In the genomic region with DNA sequence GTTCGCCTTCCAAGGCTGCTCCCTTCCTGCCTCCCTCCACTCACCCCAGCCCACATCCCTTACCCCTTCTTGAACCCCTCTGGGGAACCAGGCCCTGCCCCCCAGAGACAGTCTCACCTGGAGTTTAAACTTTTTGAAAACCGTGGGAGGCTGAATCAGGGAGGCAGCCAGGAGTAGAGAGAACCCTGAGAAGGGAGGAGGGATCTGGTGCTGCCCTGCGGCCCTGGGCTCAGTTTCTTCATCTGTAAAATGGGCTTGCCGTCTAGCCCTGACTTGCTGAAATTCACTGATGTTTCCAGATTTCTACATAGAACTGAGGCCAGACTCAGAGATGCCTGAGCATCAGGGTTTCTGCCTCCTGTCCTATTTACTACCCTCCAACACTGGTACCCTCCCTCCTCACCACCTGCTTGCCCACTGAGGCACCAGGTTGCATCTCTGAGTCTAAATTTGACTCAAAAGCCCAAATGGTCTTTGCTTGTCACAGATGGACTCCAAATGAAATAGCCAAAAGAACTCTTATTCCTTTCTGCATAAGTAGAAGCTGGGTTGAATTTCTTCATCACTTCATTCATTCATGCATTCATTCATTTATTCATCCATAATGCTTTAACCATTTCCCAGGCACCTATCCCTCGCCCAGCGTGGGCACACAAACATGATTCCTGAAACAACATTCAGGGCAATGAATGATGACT, we compare ENCODE assay signal across 2 cellular contexts.
A peak's percentile ranks its signal among the peaks of the same experiment; 100 is the strongest.
TF ChIP-seq lines count a peak whose summit lies in the region.

No MANE protein-coding gene starts in this region.

TF ChIP-seq in HepG2, 621 proteins besides CTCF, POLR2A, EP300 and RAD21:
- TF ChIP-seq ZNF296 (CRISPR knock-in tag; conservative IDR thresholded peaks at IDR 0.05) (no peak), ZNF569 (CRISPR knock-in tag; IDR thresholded peaks at IDR 0.05; ENCODE audit: borderline replicate concordance) (no peak), ZNF629 (CRISPR knock-in tag; conservative IDR thresholded peaks at IDR 0.05) (peak; percentile 88), ZNF567 (CRISPR knock-in tag; IDR thresholded peaks at IDR 0.05; ENCODE audit: borderline replicate concordance) (no peak), GZF1 (CRISPR knock-in tag; IDR thresholded peaks at IDR 0.05) (no peak)
- TF ChIP-seq, protein P1, sequence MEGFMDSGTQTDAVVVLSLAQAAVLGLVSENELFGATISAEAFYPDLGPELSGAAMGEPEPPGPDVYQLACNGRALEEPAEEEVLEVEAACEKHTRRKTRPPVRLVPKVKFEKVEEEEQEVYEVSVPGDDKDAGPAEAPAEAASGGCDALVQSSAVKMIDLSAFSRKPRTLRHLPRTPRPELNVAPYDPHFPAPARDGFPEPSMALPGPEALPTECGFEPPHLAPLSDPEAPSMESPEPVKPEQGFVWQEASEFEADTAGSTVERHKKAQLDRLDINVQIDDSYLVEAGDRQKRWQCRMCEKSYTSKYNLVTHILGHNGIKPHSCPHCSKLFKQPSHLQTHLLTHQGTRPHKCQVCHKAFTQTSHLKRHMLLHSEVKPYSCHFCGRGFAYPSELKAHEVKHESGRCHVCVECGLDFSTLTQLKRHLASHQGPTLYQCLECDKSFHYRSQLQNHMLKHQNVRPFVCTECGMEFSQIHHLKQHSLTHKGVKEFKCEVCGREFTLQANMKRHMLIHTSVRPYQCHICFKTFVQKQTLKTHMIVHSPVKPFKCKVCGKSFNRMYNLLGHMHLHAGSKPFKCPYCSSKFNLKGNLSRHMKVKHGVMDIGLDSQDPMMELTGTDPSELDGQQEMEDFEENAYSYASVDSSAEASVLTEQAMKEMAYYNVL (CRISPR knock-in tag; IDR thresholded peaks at IDR 0.05; ENCODE audit: borderline replicate concordance), result no peak

TF ChIP-seq in WTC11, 78 proteins besides CTCF, POLR2A, EP300 and RAD21:
- TF ChIP-seq ZNF416 (CRISPR knock-in tag; IDR thresholded peaks at IDR 0.05), result 0 out of 2 replicates have a peak, but pooled peaks have one; percentile 28
- TF ChIP-seq GTF2I (CRISPR knock-in tag; conservative IDR thresholded peaks at IDR 0.05), result peak; percentile 99
- TF ChIP-seq, protein P2, sequence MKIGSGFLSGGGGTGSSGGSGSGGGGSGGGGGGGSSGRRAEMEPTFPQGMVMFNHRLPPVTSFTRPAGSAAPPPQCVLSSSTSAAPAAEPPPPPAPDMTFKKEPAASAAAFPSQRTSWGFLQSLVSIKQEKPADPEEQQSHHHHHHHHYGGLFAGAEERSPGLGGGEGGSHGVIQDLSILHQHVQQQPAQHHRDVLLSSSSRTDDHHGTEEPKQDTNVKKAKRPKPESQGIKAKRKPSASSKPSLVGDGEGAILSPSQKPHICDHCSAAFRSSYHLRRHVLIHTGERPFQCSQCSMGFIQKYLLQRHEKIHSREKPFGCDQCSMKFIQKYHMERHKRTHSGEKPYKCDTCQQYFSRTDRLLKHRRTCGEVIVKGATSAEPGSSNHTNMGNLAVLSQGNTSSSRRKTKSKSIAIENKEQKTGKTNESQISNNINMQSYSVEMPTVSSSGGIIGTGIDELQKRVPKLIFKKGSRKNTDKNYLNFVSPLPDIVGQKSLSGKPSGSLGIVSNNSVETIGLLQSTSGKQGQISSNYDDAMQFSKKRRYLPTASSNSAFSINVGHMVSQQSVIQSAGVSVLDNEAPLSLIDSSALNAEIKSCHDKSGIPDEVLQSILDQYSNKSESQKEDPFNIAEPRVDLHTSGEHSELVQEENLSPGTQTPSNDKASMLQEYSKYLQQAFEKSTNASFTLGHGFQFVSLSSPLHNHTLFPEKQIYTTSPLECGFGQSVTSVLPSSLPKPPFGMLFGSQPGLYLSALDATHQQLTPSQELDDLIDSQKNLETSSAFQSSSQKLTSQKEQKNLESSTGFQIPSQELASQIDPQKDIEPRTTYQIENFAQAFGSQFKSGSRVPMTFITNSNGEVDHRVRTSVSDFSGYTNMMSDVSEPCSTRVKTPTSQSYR (CRISPR knock-in tag; IDR thresholded peaks at IDR 0.05), result no peak
